ENCODE assay signal across 2 cellular contexts in the genomic region with DNA sequence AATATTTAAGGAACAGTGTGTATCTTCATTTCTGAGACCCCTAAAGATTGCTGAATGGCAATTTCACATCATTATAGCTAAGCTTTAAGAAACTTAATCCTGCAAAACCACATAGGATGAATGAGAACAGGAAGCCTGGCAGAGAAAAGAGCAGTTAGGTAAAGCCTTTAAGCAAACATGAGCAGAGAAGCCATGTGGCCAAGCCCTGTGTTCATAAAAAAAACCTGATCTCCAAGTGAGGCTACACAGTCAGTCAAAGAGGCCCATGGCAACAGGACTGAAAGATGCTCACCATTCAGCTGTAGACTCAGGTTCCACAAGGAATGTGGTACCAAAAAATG.
TF ChIP-seq lines count a peak whose summit lies in the region.

No MANE protein-coding gene starts in this region.

TF ChIP-seq in GM12878, 131 proteins besides CTCF, POLR2A, EP300 and RAD21:
- TF ChIP-seq, protein P1, sequence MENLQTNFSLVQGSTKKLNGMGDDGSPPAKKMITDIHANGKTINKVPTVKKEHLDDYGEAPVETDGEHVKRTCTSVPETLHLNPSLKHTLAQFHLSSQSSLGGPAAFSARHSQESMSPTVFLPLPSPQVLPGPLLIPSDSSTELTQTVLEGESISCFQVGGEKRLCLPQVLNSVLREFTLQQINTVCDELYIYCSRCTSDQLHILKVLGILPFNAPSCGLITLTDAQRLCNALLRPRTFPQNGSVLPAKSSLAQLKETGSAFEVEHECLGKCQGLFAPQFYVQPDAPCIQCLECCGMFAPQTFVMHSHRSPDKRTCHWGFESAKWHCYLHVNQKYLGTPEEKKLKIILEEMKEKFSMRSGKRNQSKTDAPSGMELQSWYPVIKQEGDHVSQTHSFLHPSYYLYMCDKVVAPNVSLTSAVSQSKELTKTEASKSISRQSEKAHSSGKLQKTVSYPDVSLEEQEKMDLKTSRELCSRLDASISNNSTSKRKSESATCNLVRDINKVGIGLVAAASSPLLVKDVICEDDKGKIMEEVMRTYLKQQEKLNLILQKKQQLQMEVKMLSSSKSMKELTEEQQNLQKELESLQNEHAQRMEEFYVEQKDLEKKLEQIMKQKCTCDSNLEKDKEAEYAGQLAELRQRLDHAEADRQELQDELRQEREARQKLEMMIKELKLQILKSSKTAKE (IDR thresholded peaks at IDR 0.05; ENCODE audit: low read depth, poor library complexity, severe bottlenecking) = no peak
- TF ChIP-seq SREBF1 (IDR thresholded peaks at IDR 0.05; ENCODE audit: low read length) = no peak
- TF ChIP-seq, protein P2, sequence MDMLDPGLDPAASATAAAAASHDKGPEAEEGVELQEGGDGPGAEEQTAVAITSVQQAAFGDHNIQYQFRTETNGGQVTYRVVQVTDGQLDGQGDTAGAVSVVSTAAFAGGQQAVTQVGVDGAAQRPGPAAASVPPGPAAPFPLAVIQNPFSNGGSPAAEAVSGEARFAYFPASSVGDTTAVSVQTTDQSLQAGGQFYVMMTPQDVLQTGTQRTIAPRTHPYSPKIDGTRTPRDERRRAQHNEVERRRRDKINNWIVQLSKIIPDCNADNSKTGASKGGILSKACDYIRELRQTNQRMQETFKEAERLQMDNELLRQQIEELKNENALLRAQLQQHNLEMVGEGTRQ (IDR thresholded peaks at IDR 0.05; ENCODE audit: borderline replicate concordance, low read depth, low read length) = no peak
- TF ChIP-seq, protein P3, sequence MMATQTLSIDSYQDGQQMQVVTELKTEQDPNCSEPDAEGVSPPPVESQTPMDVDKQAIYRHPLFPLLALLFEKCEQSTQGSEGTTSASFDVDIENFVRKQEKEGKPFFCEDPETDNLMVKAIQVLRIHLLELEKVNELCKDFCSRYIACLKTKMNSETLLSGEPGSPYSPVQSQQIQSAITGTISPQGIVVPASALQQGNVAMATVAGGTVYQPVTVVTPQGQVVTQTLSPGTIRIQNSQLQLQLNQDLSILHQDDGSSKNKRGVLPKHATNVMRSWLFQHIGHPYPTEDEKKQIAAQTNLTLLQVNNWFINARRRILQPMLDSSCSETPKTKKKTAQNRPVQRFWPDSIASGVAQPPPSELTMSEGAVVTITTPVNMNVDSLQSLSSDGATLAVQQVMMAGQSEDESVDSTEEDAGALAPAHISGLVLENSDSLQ (IDR thresholded peaks at IDR 0.05) = peak; percentile 27; the same call in 1 of the 2 replicates

TF ChIP-seq in SK-N-SH, 30 proteins besides CTCF, POLR2A, EP300 and RAD21:
- no peak for TF ChIP-seq GATA2 (CRISPR knock-in tag; IDR thresholded peaks at IDR 0.05)
